In genomic region chr7:44534501-44534900, GRCh38 we compare ENCODE assay signal across 8 cellular contexts. TPM values are rescaled to one million over a fixed set of nuclear protein-coding genes. Genes with fewer than 3 reads are reported as not detected.
DNase-seq lines count a peak whose midpoint lies in the region; ATAC-seq and TF ChIP-seq lines count a peak whose summit lies in the region.

No MANE protein-coding gene starts in this region.

- intact Hi-C loops in activated B cell treated with CpG ODN at 0.5 μM for 24 hours (cut with micrococcal nuclease) = no loop called here

- DNase-seq in BE2C (peak; percentile 72), GM19238 (ENCODE audit: insufficient read length, low spot score) (peak; percentile 79), NCI-H1105 (lab: John Stamatoyannopoulos, UW) (peak; percentile 6), activated B cell treated with CpG ODN at 0.5 μM for 24 hours (peak; percentile 22), dermis blood vessel endothelial cell (peak; percentile 57), hippocampal formation (lab: John Stamatoyannopoulos, UW) (no peak)

- H4K20me1 ChIP-seq in neural cell (ENCODE audit: insufficient read depth) = no peaks in the 10 kb centered on the region

- H3K79me2 ChIP-seq in neural cell (replicated peaks; ENCODE audit: insufficient read depth, low read length) = no peaks in the 10 kb centered on the region

- ATAC-seq in activated B cell treated with CpG ODN at 0.5 μM for 24 hours (ENCODE audit: low read depth) (peak; percentile 61), HG03108 (IDR thresholded peaks at IDR 0.05; ENCODE audit: unreplicated experiment) (no peak)

- no peak overlapping the region for H2AFZ ChIP-seq in neural cell (ENCODE audit: low read depth, low read length)

- no peak overlapping the region for H3K4me2 ChIP-seq in neural cell (ENCODE audit: low read length)

- no peak overlapping the region for H3K4me3 Mint-ChIP-seq in activated B cell treated with CpG ODN at 0.5 μM for 24 hours

- no peak overlapping the region for H3K27ac Mint-ChIP-seq in activated B cell treated with CpG ODN at 0.5 μM for 24 hours

- H3K36me3 ChIP-seq in BE2C (no peaks in the 10 kb centered on the region), neural cell (ENCODE audit: insufficient read depth, low read length) (no peaks in the 10 kb centered on the region)

- TF ChIP-seq CTCF in BE2C (IDR thresholded peaks at IDR 0.05; ENCODE audit: low read depth, low read length) = peak; percentile 88
- TF ChIP-seq CTCF in activated B cell treated with CpG ODN at 0.5 μM for 24 hours (IDR thresholded peaks at IDR 0.05) = no peak
- peak; percentile 32 for TF ChIP-seq CTCF in neural cell (IDR thresholded peaks at IDR 0.05; ENCODE audit: poor library complexity, severe bottlenecking)

- H3K4me3 ChIP-seq in BE2C (ENCODE audit: low read depth, low read length) = no peak overlapping the region
- H3K4me3 ChIP-seq in neural cell (ENCODE audit: low read length) = no peak overlapping the region

- no peaks in the 10 kb centered on the region for H3K9me2 ChIP-seq in neural cell (ENCODE audit: insufficient read depth, low read length)

- H3K27ac ChIP-seq in neural cell (ENCODE audit: low read length) = no peak overlapping the region

- H3K36me3 Mint-ChIP-seq in activated B cell treated with CpG ODN at 0.5 μM for 24 hours (ENCODE audit: low read depth) = no peaks in the 10 kb centered on the region

- no peak overlapping the region for H3K9ac ChIP-seq in neural cell (ENCODE audit: low read length)

- TF ChIP-seq EP300 in neural cell (conservative IDR thresholded peaks at IDR 0.05; ENCODE audit: poor library complexity, severe bottlenecking) = no peak

- CTCF ChIA-PET in activated B cell treated with CpG ODN at 0.5 μM for 24 hours (lab: Charles Lee) = interaction anchor here (0.6 to 1.0 kb wide), 2 partner anchors 12 to 44 kb away, joined by 3 read pairs; partner anchors contain the start of gene NUDCD3

- H3K9me3 ChIP-seq in BE2C (no peaks in the 10 kb centered on the region), neural cell (ENCODE audit: low read length) (no peaks in the 10 kb centered on the region)

- H3K4me1 Mint-ChIP-seq in activated B cell treated with CpG ODN at 0.5 μM for 24 hours = peaks cover 5% of the 10 kb centered on the region

- H3F3A ChIP-seq in neural cell (ENCODE audit: insufficient read depth, low read length, poor library complexity, severe bottlenecking) = no peaks in the 10 kb centered on the region

- H3K27me3 ChIP-seq in BE2C = no peaks in the 10 kb centered on the region
- no peaks in the 10 kb centered on the region for H3K27me3 ChIP-seq in neural cell (ENCODE audit: insufficient read depth, low read depth, low read length)

- POLR2A ChIA-PET in activated B cell treated with CpG ODN at 0.5 μM for 24 hours (lab: Charles Lee) = interaction anchor here (0.6 kb wide), 1 partner anchor 44 kb away, joined by 3 read pairs; no protein-coding TSS in a partner anchor

- H3K27me3 Mint-ChIP-seq in activated B cell treated with CpG ODN at 0.5 μM for 24 hours = no peaks in the 10 kb centered on the region

- H3K9me3 Mint-ChIP-seq in activated B cell treated with CpG ODN at 0.5 μM for 24 hours = no peaks in the 10 kb centered on the region

- H3K4me1 ChIP-seq in BE2C = no peaks in the 10 kb centered on the region

- TF ChIP-seq RAD21 in neural cell (conservative IDR thresholded peaks at IDR 0.05) = no peak

TF ChIP-seq in neural cell, 6 proteins besides CTCF, POLR2A, EP300 and RAD21:
- TF ChIP-seq POLR2AphosphoS5 (IDR thresholded peaks at IDR 0.05) (no peak), MXI1 (conservative IDR thresholded peaks at IDR 0.05; ENCODE audit: poor library complexity, severe bottlenecking) (no peak), REST (IDR thresholded peaks at IDR 0.05; ENCODE audit: borderline replicate concordance) (no peak), TAF1 (IDR thresholded peaks at IDR 0.05; ENCODE audit: low read depth) (no peak), EZH2 (IDR thresholded peaks at IDR 0.05; ENCODE audit: borderline replicate concordance, insufficient read depth, low read length, poor library complexity, severe bottlenecking) (no peak), SMC3 (conservative IDR thresholded peaks at IDR 0.05; ENCODE audit: poor library complexity) (no peak)

RNA-seq across cellular contexts. Expression of gene NPC1L1, which starts 6.6 kb away (rescaled TPM):
- polyA plus RNA-seq in BE2C (2012; ENCODE audit: insufficient read depth, insufficient read length, low read depth) = not detected
- total RNA-seq in activated B cell treated with CpG ODN at 0.5 μM for 24 hours = not detected in 2 replicates
- not detected in 2 replicates for total RNA-seq in dermis blood vessel endothelial cell
- 0.20 TPM in 1 of 2 replicates, not detected in the other for polyA plus RNA-seq in neural cell
- not detected in 2 replicates for polyA minus RNA-seq in neural cell

RNA-seq across cellular contexts. Expression of gene DDX56, which starts 39.2 kb away (rescaled TPM):
- polyA plus RNA-seq in BE2C (2012; ENCODE audit: insufficient read depth, insufficient read length, low read depth) = 313 TPM
- 92.6 and 99.7 TPM in 2 replicates for total RNA-seq in activated B cell treated with CpG ODN at 0.5 μM for 24 hours
- 55.5 and 69.5 TPM in 2 replicates for total RNA-seq in dermis blood vessel endothelial cell
- polyA plus RNA-seq in neural cell = 80.6 and 86.6 TPM in 2 replicates
- polyA minus RNA-seq in neural cell = 52.0 and 56.2 TPM in 2 replicates

RNA-seq across cellular contexts. Expression of gene NUDCD3, which starts 44.0 kb away (rescaled TPM):
- 180 TPM for polyA plus RNA-seq in BE2C (2012; ENCODE audit: insufficient read depth, insufficient read length, low read depth)
- total RNA-seq in activated B cell treated with CpG ODN at 0.5 μM for 24 hours (80.7 and 85.1 TPM in 2 replicates), dermis blood vessel endothelial cell (71.6 and 143 TPM in 2 replicates)
- 61.2 and 69.9 TPM in 2 replicates for polyA plus RNA-seq in neural cell
- 102 and 106 TPM in 2 replicates for polyA minus RNA-seq in neural cell

RNA-seq across cellular contexts. Expression of gene TMED4, which starts 47.5 kb away (rescaled TPM):
- 183 TPM for polyA plus RNA-seq in BE2C (2012; ENCODE audit: insufficient read depth, insufficient read length, low read depth)
- total RNA-seq in activated B cell treated with CpG ODN at 0.5 μM for 24 hours (61.7 and 70.1 TPM in 2 replicates), dermis blood vessel endothelial cell (78.8 and 191 TPM in 2 replicates)
- 158 and 202 TPM in 2 replicates for polyA plus RNA-seq in neural cell
- polyA minus RNA-seq in neural cell = 97.9 and 107 TPM in 2 replicates

Comparison
In these comparisons a context has a peak if more than half of its experiments do, and no peak if none do; other contexts are left out.
1. DNase-seq: peak in BE2C (single experiment), GM19238 (single experiment), NCI-H1105 (single experiment), activated B cell treated with CpG ODN at 0.5 μM for 24 hours (single experiment) and dermis blood vessel endothelial cell (single experiment); none in hippocampal formation (0 of 2).